ENCODE assay signal across 14 cellular contexts in genomic region chr3:30299674-30300423, GRCh38.
"Had no signal": no experiment of that assay in that cellular context is flagged by ENCODE, and none has a peak within 500 bp of the region (broad histone marks: within the 10 kb centered on the region; RNA-seq: fewer than 3 reads in every experiment).

No MANE protein-coding gene starts in this region.

- ATAC-seq: activated CD4-positive, CD25-positive, alpha-beta regulatory T cell treated with anti-CD3 and anti-CD28 coated beads, Interleukin-2, amount 50 U/mL, for 24 hours; gastrocnemius medialis; heart right ventricle; stimulated activated effector memory CD8-positive, alpha-beta T cell treated with anti-CD3 and anti-CD28 coated beads, Interleukin-12 subunit alpha, Interleukin-12 subunit beta, amount 100 ng/mL, for 72 hours had no signal

- H3K27ac ChIP-seq: dorsolateral prefrontal cortex, esophagus squamous epithelium, gastrocnemius medialis, heart right ventricle, ovary, thyroid gland had no signal

- H3K4me3 Mint-ChIP-seq: stimulated activated effector memory CD8-positive, alpha-beta T cell treated with anti-CD3 and anti-CD28 coated beads, Interleukin-12 subunit alpha, Interleukin-12 subunit beta, amount 100 ng/mL, for 72 hours; T-helper 2 cell treated with Interferon-gamma antibody and Interleukin-4, amounts not matched to agents 5 μg/mL and 100 μg/mL, for 36 hours had no signal

- H3K27ac Mint-ChIP-seq: activated T-helper 2 cell treated with anti-CD3 and anti-CD28 coated beads, Interferon-gamma antibody, Interleukin-2, Interleukin-4, amounts not matched to agents 10 μg/mL and 5 μg/mL and 100 μg/mL, durations not matched to agents 14 hours and 24 hours and 36 hours; stimulated activated effector memory CD8-positive, alpha-beta T cell treated with anti-CD3 and anti-CD28 coated beads, Interleukin-12 subunit alpha, Interleukin-12 subunit beta, amount 100 ng/mL, for 72 hours; T-helper 2 cell treated with Interferon-gamma antibody and Interleukin-4, amounts not matched to agents 5 μg/mL and 100 μg/mL, for 36 hours had no signal

- DNase-seq: activated naive CD4-positive, alpha-beta T cell treated with anti-CD3 and anti-CD28 coated beads, Interleukin-2, amount 50 U/mL, for 16 hours; amygdala; dorsolateral prefrontal cortex; esophagus squamous epithelium; gastrocnemius medialis; heart right ventricle; islet precursor cell; ovary; thyroid gland had no signal

- H3K27me3 ChIP-seq: esophagus squamous epithelium, gastrocnemius medialis, heart right ventricle, ovary, thyroid gland had no signal

- H3K4me1 Mint-ChIP-seq: stimulated activated effector memory CD8-positive, alpha-beta T cell treated with anti-CD3 and anti-CD28 coated beads, Interleukin-12 subunit alpha, Interleukin-12 subunit beta, amount 100 ng/mL, for 72 hours had no signal

- H3K4me1 ChIP-seq: esophagus squamous epithelium, gastrocnemius medialis, thyroid gland had no signal

- FAIRE-seq: endometrium had no signal

- H3K36me3 Mint-ChIP-seq: stimulated activated effector memory CD8-positive, alpha-beta T cell treated with anti-CD3 and anti-CD28 coated beads, Interleukin-12 subunit alpha, Interleukin-12 subunit beta, amount 100 ng/mL, for 72 hours had no signal

- H3K4me3 ChIP-seq: dorsolateral prefrontal cortex, esophagus squamous epithelium, gastrocnemius medialis, heart right ventricle, ovary, thyroid gland had no signal

- H3K9me3 ChIP-seq: gastrocnemius medialis, ovary, thyroid gland had no signal

- H3K36me3 ChIP-seq: esophagus squamous epithelium, gastrocnemius medialis, heart right ventricle, ovary, thyroid gland had no signal
